In genomic region chr18:55469134-55469533, GRCh38 we compare ENCODE assay signal across 5 cellular contexts.
DNase-seq lines count a peak whose midpoint lies in the region; ATAC-seq and TF ChIP-seq lines count a peak whose summit lies in the region.
"Not testable (repeated sequence)": the region's sequence is repeated elsewhere in the genome, so short reads cannot be mapped to it uniquely, and the experiment has no call there.

No MANE protein-coding gene starts in this region.

- H3K36me3 Mint-ChIP-seq in GM23338 (ENCODE audit: low read depth); WTC11; activated naive CD4-positive, alpha-beta T cell treated with anti-CD3 and anti-CD28 coated beads, Interleukin-2, amount 50 U/mL, for 24 hours: not testable (repeated sequence)

- H3K9me2 ChIP-seq in GM23338 (ENCODE audit: insufficient read depth); Karpas-422 (replicated peaks; ENCODE audit: insufficient read depth, low read length): not testable (repeated sequence)

- H3K79me2 ChIP-seq in GM23338 (replicated peaks; ENCODE audit: insufficient read depth) (peaks cover 75% of the 10 kb centered on the region), Karpas-422 (ENCODE audit: low read length) (peaks cover 86% of the 10 kb centered on the region)

- peaks cover 83% of the 10 kb centered on the region for H3K4me1 Mint-ChIP-seq in GM23338
- H3K4me1 Mint-ChIP-seq in WTC11: peaks cover 98% of the 10 kb centered on the region
- not testable (repeated sequence) for H3K4me1 Mint-ChIP-seq in activated naive CD4-positive, alpha-beta T cell treated with anti-CD3 and anti-CD28 coated beads, Interleukin-2, amount 50 U/mL, for 24 hours

- CTCF ChIA-PET in WTC11 (lab: Charles Lee): not testable (repeated sequence)

- not testable (repeated sequence) for H3K9me3 ChIP-seq in Karpas-422 (ENCODE audit: low read length)

- not testable (repeated sequence) for H2AFZ ChIP-seq in GM23338; Karpas-422 (ENCODE audit: low read length)

- TF ChIP-seq CTCF in GM23338 (conservative IDR thresholded peaks at IDR 0.05; ENCODE audit: low read depth in 2 of 2); WTC11 (IDR thresholded peaks at IDR 0.05): not testable (repeated sequence)

- not testable (repeated sequence) for H3K27me3 ChIP-seq in GM23338 (ENCODE audit: insufficient read depth); Karpas-422 (ENCODE audit: low read length)

- H3K4me3 ChIP-seq in GM23338; Karpas-422 (ENCODE audit: low read length): not testable (repeated sequence)

- not testable (repeated sequence) for H3F3A ChIP-seq in GM23338 (replicated peaks; ENCODE audit: low read depth)

- H3K9ac ChIP-seq in Karpas-422 (ENCODE audit: low read length): not testable (repeated sequence)

- not testable (repeated sequence) for H3K36me3 ChIP-seq in GM23338 (ENCODE audit: insufficient read depth); Karpas-422 (ENCODE audit: insufficient read depth, low read length)

- H4K20me1 ChIP-seq in GM23338 (replicated peaks; ENCODE audit: insufficient read depth); Karpas-422 (ENCODE audit: insufficient read depth, low read depth, low read length): not testable (repeated sequence)

- H3K4me1 ChIP-seq in GM23338 (ENCODE audit: insufficient read depth) (peaks cover 46% of the 10 kb centered on the region), Karpas-422 (ENCODE audit: low read length) (peaks cover 100% of the 10 kb centered on the region)

- H3K4me3 Mint-ChIP-seq in GM23338; WTC11; activated naive CD4-positive, alpha-beta T cell treated with anti-CD3 and anti-CD28 coated beads, Interleukin-2, amount 50 U/mL, for 24 hours: not testable (repeated sequence)

- not testable (repeated sequence) for DNase-seq in GM23338 (ENCODE audit: low spot score); Karpas-422; WTC11 (ENCODE audit: low spot score)
- peak; percentile 1 for DNase-seq in NK-92 treated with Interleukin-12 subunit alpha and Interleukin-12 subunit beta, amount 100 ng/mL, for 24 hours (lab: John Stamatoyannopoulos, UW)

- H3K9me3 Mint-ChIP-seq in GM23338; WTC11; activated naive CD4-positive, alpha-beta T cell treated with anti-CD3 and anti-CD28 coated beads, Interleukin-2, amount 50 U/mL, for 24 hours: not testable (repeated sequence)

- not testable (repeated sequence) for H3K27me3 Mint-ChIP-seq in GM23338 (ENCODE audit: insufficient read depth, low read depth, poor library complexity); WTC11 (ENCODE audit: low read depth); activated naive CD4-positive, alpha-beta T cell treated with anti-CD3 and anti-CD28 coated beads, Interleukin-2, amount 50 U/mL, for 24 hours

- POLR2A ChIA-PET in WTC11 (lab: Charles Lee): not testable (repeated sequence)

- not testable (repeated sequence) for H3K4me2 ChIP-seq in GM23338; Karpas-422 (ENCODE audit: low read depth, low read length, poor library complexity, severe bottlenecking)

- not testable (repeated sequence) for H3K27ac ChIP-seq in GM23338 (ENCODE audit: low read depth)
- H3K27ac ChIP-seq in Karpas-422 (ENCODE audit: low read length): peak overlapping the region; percentile 95

- H3K27ac Mint-ChIP-seq in GM23338 (peak overlapping the region; percentile 36; the same call in 1 of the 2 replicates), WTC11 (peak overlapping the region; percentile 71; the same call in 1 of the 2 replicates)
- H3K27ac Mint-ChIP-seq in activated naive CD4-positive, alpha-beta T cell treated with anti-CD3 and anti-CD28 coated beads, Interleukin-2, amount 50 U/mL, for 24 hours: peak overlapping the region; percentile 46

- not testable (repeated sequence) for ATAC-seq in GM23338, WTC11

TF ChIP-seq in WTC11, 78 proteins besides CTCF, POLR2A, EP300 and RAD21:
- TF ChIP-seq ZNF121 (CRISPR knock-in tag; IDR thresholded peaks at IDR 0.05): 0 out of 2 replicates have a peak, but pooled peaks have one; percentile 20
